Comparison of ENCODE assay signal across 10 cellular contexts in the genomic region with DNA sequence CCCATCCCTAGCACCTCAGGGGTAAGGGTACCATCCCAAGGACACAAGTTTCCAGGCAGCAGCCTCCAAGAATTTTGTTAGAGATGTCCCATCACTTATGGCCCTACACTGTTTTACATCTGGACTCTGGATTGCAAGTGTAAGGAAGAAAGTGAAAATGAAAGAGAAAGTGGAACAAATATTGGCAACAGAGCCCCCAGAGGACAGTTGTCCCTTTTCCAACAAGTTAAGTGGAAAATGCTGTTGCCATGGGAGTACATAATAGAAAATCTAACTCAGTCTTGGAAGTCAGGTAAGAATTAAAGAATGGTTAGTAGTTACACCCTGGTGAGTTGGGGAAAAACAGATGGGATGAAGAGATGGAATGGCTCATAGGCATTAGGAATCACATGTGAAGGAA. TPM values are rescaled to one million over a fixed set of nuclear protein-coding genes. Genes with fewer than 3 reads are reported as not detected.
DNase-seq lines count a peak whose midpoint lies in the region; ATAC-seq, FAIRE-seq and TF ChIP-seq lines count a peak whose summit lies in the region.
"Had no signal": no experiment of that assay in that cellular context is flagged by ENCODE, and none has a peak within 500 bp of the region (broad histone marks: within the 10 kb centered on the region; RNA-seq: fewer than 3 reads in every experiment).

No MANE protein-coding gene starts in this region.

- peak overlapping the region; percentile 75; the same call in 1 of the 2 replicates for H4K5ac ChIP-seq in IMR-90 (ENCODE audit: low read depth, low read length)

- dilution Hi-C loops in IMR-90 (cut with HindIII; ENCODE audit: low sequenced_read_pairs, unreplicated experiment) = no loop called here

- no peak overlapping the region for H3K14ac ChIP-seq in IMR-90 (replicated peaks; ENCODE audit: low read depth, low read length)

- H4K91ac ChIP-seq in IMR-90 (ENCODE audit: insufficient read depth, low read depth, low read length) = no peak overlapping the region

- H2BK20ac ChIP-seq in IMR-90 (ENCODE audit: low read depth, low read length) = no peak overlapping the region

- H3K27me3 Mint-ChIP-seq in activated CD4-positive, alpha-beta memory T cell treated with anti-CD3 and anti-CD28 coated beads, Interleukin-2, amount 10 ng/mL, durations not matched to agents 7 days and 5 days = no peaks in the 10 kb centered on the region
- no peaks in the 10 kb centered on the region for H3K27me3 Mint-ChIP-seq in activated CD4-positive, alpha-beta memory T cell treated with anti-CD3 and anti-CD28 coated beads for 36 hours
- no peaks in the 10 kb centered on the region for H3K27me3 Mint-ChIP-seq in central memory CD8-positive, alpha-beta T cell
- H3K27me3 Mint-ChIP-seq: activated naive CD4-positive, alpha-beta T cell treated with anti-CD3 and anti-CD28 coated beads, Interleukin-2, amount 50 U/mL, for 24 hours; IgD-negative memory B cell had no signal

- H3K4me3 ChIP-seq in IMR-90 (ENCODE audit: insufficient read depth, low read depth, low read length) (no peak overlapping the region), small intestine (ENCODE audit: low read depth in 1 of 2, low read length in 2 of 2) (no peak overlapping the region), BE2C (ENCODE audit: low read depth, low read length) (no peak overlapping the region)

- peaks cover 29% of the 10 kb centered on the region for H3K36me3 Mint-ChIP-seq in activated CD4-positive, alpha-beta memory T cell treated with anti-CD3 and anti-CD28 coated beads, Interleukin-2, amount 10 ng/mL, durations not matched to agents 7 days and 5 days (ENCODE audit: low read depth)
- peaks cover 46% of the 10 kb centered on the region for H3K36me3 Mint-ChIP-seq in activated CD4-positive, alpha-beta memory T cell treated with anti-CD3 and anti-CD28 coated beads for 36 hours
- H3K36me3 Mint-ChIP-seq in central memory CD8-positive, alpha-beta T cell (ENCODE audit: insufficient read depth) = peaks cover 44% of the 10 kb centered on the region

- ATAC-seq in IMR-90 (ENCODE audit: low read depth) (peak; percentile 54), esophagus mucosa (no peak)
- no peak for ATAC-seq in central memory CD8-positive, alpha-beta T cell (replicated peaks; ENCODE audit: extremely low read depth, poor library complexity, severe bottlenecking)

- no peak overlapping the region for H2BK120ac ChIP-seq in IMR-90 (ENCODE audit: low read depth, low read length)

- no peaks in the 10 kb centered on the region for H4K20me1 ChIP-seq in IMR-90 (ENCODE audit: insufficient read depth, low read length)

- H3K4me1 Mint-ChIP-seq in activated CD4-positive, alpha-beta memory T cell treated with anti-CD3 and anti-CD28 coated beads, Interleukin-2, amount 10 ng/mL, durations not matched to agents 7 days and 5 days = peaks cover 17% of the 10 kb centered on the region
- peaks cover 9% of the 10 kb centered on the region for H3K4me1 Mint-ChIP-seq in activated CD4-positive, alpha-beta memory T cell treated with anti-CD3 and anti-CD28 coated beads for 36 hours (ENCODE audit: low read depth)
- peaks cover 8% of the 10 kb centered on the region for H3K4me1 Mint-ChIP-seq in central memory CD8-positive, alpha-beta T cell

- H3K4me3 Mint-ChIP-seq in activated CD4-positive, alpha-beta memory T cell treated with anti-CD3 and anti-CD28 coated beads, Interleukin-2, amount 10 ng/mL, durations not matched to agents 7 days and 5 days = peak overlapping the region; percentile 26
- H3K4me3 Mint-ChIP-seq in activated CD4-positive, alpha-beta memory T cell treated with anti-CD3 and anti-CD28 coated beads for 36 hours = no peak overlapping the region
- peak overlapping the region; percentile 36 for H3K4me3 Mint-ChIP-seq in central memory CD8-positive, alpha-beta T cell
- H3K4me3 Mint-ChIP-seq: activated naive CD4-positive, alpha-beta T cell treated with anti-CD3 and anti-CD28 coated beads, Interleukin-2, amount 50 U/mL, for 24 hours; IgD-negative memory B cell had no signal

- no peak overlapping the region for H2AK5ac ChIP-seq in IMR-90 (ENCODE audit: low read depth, low read length)

- no peak overlapping the region for H2AFZ ChIP-seq in IMR-90 (replicated peaks; ENCODE audit: low read length, poor library complexity)

- POLR2A ChIA-PET in activated CD4-positive, alpha-beta memory T cell treated with anti-CD3 and anti-CD28 coated beads, Interleukin-2, amount 10 ng/mL, durations not matched to agents 7 days and 5 days (lab: Charles Lee) = interaction anchor here (1.3 kb wide), 1 partner anchor 50 kb away, joined by 3 read pairs; no protein-coding TSS in a partner anchor
- POLR2A ChIA-PET in activated CD4-positive, alpha-beta memory T cell treated with anti-CD3 and anti-CD28 coated beads for 36 hours (lab: Charles Lee) = no interaction called here
- POLR2A ChIA-PET in IMR-90 (lab: Charles Lee; ENCODE audit: unreplicated experiment) = no interaction called here

- no peak overlapping the region for H2AK9ac ChIP-seq in IMR-90 (replicated peaks; ENCODE audit: low read depth, low read length, poor library complexity)

- peaks cover 2% of the 10 kb centered on the region; the same call in 1 of the 2 replicates for H3K4me1 ChIP-seq in IMR-90 (ENCODE audit: control insufficient read depth, insufficient read depth, low read length)
- H3K4me1 ChIP-seq in small intestine (ENCODE audit: control insufficient read depth in 2 of 2, insufficient read depth in 1 of 2, low read depth in 1 of 2, low read length in 1 of 2) = peaks cover 0 to 2% of the 10 kb centered on the region in 2 donors
- H3K4me1 ChIP-seq in BE2C = no peaks in the 10 kb centered on the region

- H3K36me3 ChIP-seq in IMR-90 (ENCODE audit: control insufficient read depth, insufficient read depth, low read length) (peaks cover 7% of the 10 kb centered on the region; the same call in 1 of the 2 replicates), small intestine (ENCODE audit: control insufficient read depth in 2 of 2, insufficient read depth in 2 of 2, low read length in 2 of 2) (peaks cover 0 to 7% of the 10 kb centered on the region in 2 donors), BE2C (no peaks in the 10 kb centered on the region)

- H3K27ac ChIP-seq in IMR-90 (ENCODE audit: insufficient read depth, low read length) = no peak overlapping the region
- no peak overlapping the region for H3K27ac ChIP-seq in small intestine (ENCODE audit: low read depth in 1 of 2, low read length in 1 of 2)

- no peaks in the 10 kb centered on the region; the same call in 1 of the 2 replicates for H3K9me1 ChIP-seq in IMR-90 (ENCODE audit: insufficient read depth, low read length)

- no peak overlapping the region for H3K9ac ChIP-seq in IMR-90 (ENCODE audit: low read depth, low read length)

- TF ChIP-seq RAD21 in IMR-90 (IDR thresholded peaks at IDR 0.05; ENCODE audit: low read length) = no peak

- BruUV-seq in IMR-90 (replicated peaks; lab: Mats Ljungman, UMichigan) = no TSS peak

- DNase-seq in activated CD4-positive, alpha-beta memory T cell treated with anti-CD3 and anti-CD28 coated beads, Interleukin-2, amount 10 ng/mL, durations not matched to agents 7 days and 5 days = no peak
- DNase-seq in activated CD4-positive, alpha-beta memory T cell treated with anti-CD3 and anti-CD28 coated beads for 36 hours = no peak
- DNase-seq in IMR-90 (peak; percentile 17), small intestine (peak; percentile 49), BE2C (no peak)
- DNase-seq in central memory CD8-positive, alpha-beta T cell (ENCODE audit: low spot score in 2 of 2) = no peak
- no peak for DNase-seq in stimulated activated CD8-positive, alpha-beta memory T cell treated with anti-CD3 and anti-CD28 coated beads, Interleukin-4, amount 100 ng/mL, for 48 hours

- CTCF ChIA-PET in activated CD4-positive, alpha-beta memory T cell treated with anti-CD3 and anti-CD28 coated beads, Interleukin-2, amount 10 ng/mL, durations not matched to agents 7 days and 5 days (lab: Charles Lee) = no interaction called here
- CTCF ChIA-PET in activated CD4-positive, alpha-beta memory T cell treated with anti-CD3 and anti-CD28 coated beads for 36 hours (lab: Charles Lee) = interaction anchor here (1.3 kb wide), 1 partner anchor 50 kb away, joined by 3 read pairs; a partner anchor contains a TSS
- CTCF ChIA-PET in IMR-90 (lab: Yijun Ruan, JAX) = interaction anchor here (1.2 kb wide), 1 partner anchor 15 kb away, joined by 3 read pairs; no protein-coding TSS in a partner anchor

- TF ChIP-seq CTCF in IMR-90 (conservative IDR thresholded peaks at IDR 0.05; ENCODE audit: low read depth, low read length) (no peak), BE2C (IDR thresholded peaks at IDR 0.05; ENCODE audit: low read depth, low read length) (no peak)

- no peak overlapping the region for H2BK15ac ChIP-seq in IMR-90 (ENCODE audit: low read depth, low read length)

- no peaks in the 10 kb centered on the region for H3K79me1 ChIP-seq in IMR-90 (ENCODE audit: low read depth in 1 of 2, low read length in 2 of 2)

- H3K27ac Mint-ChIP-seq in activated CD4-positive, alpha-beta memory T cell treated with anti-CD3 and anti-CD28 coated beads, Interleukin-2, amount 10 ng/mL, durations not matched to agents 7 days and 5 days = peak overlapping the region; percentile 47
- H3K27ac Mint-ChIP-seq in activated CD4-positive, alpha-beta memory T cell treated with anti-CD3 and anti-CD28 coated beads for 36 hours = no peak overlapping the region
- peak overlapping the region; percentile 85 for H3K27ac Mint-ChIP-seq in central memory CD8-positive, alpha-beta T cell (ENCODE audit: low read depth)
- H3K27ac Mint-ChIP-seq: activated naive CD4-positive, alpha-beta T cell treated with anti-CD3 and anti-CD28 coated beads, Interleukin-2, amount 50 U/mL, for 24 hours; IgD-negative memory B cell had no signal

- H3K18ac ChIP-seq in IMR-90 (ENCODE audit: low read depth, low read length) = no peak overlapping the region

- no peak overlapping the region for H3K56ac ChIP-seq in IMR-90 (ENCODE audit: extremely low read depth, insufficient read depth, low read length)

- H4K8ac ChIP-seq in IMR-90 (ENCODE audit: low read depth in 2 of 2, low read length in 2 of 2) = no peak overlapping the region

- H3K9me3 Mint-ChIP-seq in activated CD4-positive, alpha-beta memory T cell treated with anti-CD3 and anti-CD28 coated beads, Interleukin-2, amount 10 ng/mL, durations not matched to agents 7 days and 5 days = no peaks in the 10 kb centered on the region
- no peaks in the 10 kb centered on the region for H3K9me3 Mint-ChIP-seq in activated CD4-positive, alpha-beta memory T cell treated with anti-CD3 and anti-CD28 coated beads for 36 hours
- no peaks in the 10 kb centered on the region for H3K9me3 Mint-ChIP-seq in central memory CD8-positive, alpha-beta T cell
- H3K9me3 Mint-ChIP-seq: activated naive CD4-positive, alpha-beta T cell treated with anti-CD3 and anti-CD28 coated beads, Interleukin-2, amount 50 U/mL, for 24 hours; IgD-negative memory B cell had no signal

- in situ Hi-C loops in IMR-90 (cut with MboI; ENCODE audit: low sequenced_read_pairs) = no loop called here

- peak overlapping the region; percentile 87 for H3K4me2 ChIP-seq in IMR-90 (ENCODE audit: low read depth, low read length)

- TF ChIP-seq POLR2A in IMR-90 (IDR thresholded peaks at IDR 0.05; ENCODE audit: low read depth, low read length) = no peak

- H3K9me3 ChIP-seq in IMR-90 (ENCODE audit: control insufficient read depth, insufficient read depth, low read length) (no peaks in the 10 kb centered on the region), small intestine (ENCODE audit: control insufficient read depth, low read depth) (no peaks in the 10 kb centered on the region), BE2C (no peaks in the 10 kb centered on the region)

- H3K27me3 ChIP-seq in IMR-90 (ENCODE audit: control insufficient read depth, insufficient read depth, low read length) (no peaks in the 10 kb centered on the region), small intestine (ENCODE audit: control insufficient read depth in 2 of 2, insufficient read depth in 2 of 2, low read length in 2 of 2) (no peaks in the 10 kb centered on the region), BE2C (no peaks in the 10 kb centered on the region)

- no peak for FAIRE-seq in small intestine (lab: Jason Lieb, UNC)

- intact Hi-C loops in activated CD4-positive, alpha-beta memory T cell treated with anti-CD3 and anti-CD28 coated beads for 36 hours (cut with micrococcal nuclease) = no loop called here
- intact Hi-C loops in IMR-90 (cut with micrococcal nuclease) = no loop called here

- no peak overlapping the region for H3K23ac ChIP-seq in IMR-90 (ENCODE audit: low read depth, low read length)

- H2BK5ac ChIP-seq in IMR-90 (ENCODE audit: low read depth, low read length, poor library complexity, severe bottlenecking) = no peak overlapping the region

- no peak overlapping the region for H3K4ac ChIP-seq in IMR-90 (ENCODE audit: low read depth, low read length)

RNA-seq across cellular contexts. Expression of a gene that starts 50.6 kb away (rescaled TPM):
- total RNA-seq in activated CD4-positive, alpha-beta memory T cell treated with anti-CD3 and anti-CD28 coated beads, Interleukin-2, amount 10 ng/mL, durations not matched to agents 7 days and 5 days = 10 to 100 TPM; 16.5 to 17.1 TPM
- 10 to 100 TPM; 20.0 to 21.3 TPM for total RNA-seq in activated CD4-positive, alpha-beta memory T cell treated with anti-CD3 and anti-CD28 coated beads for 36 hours
- total RNA-seq in IMR-90 (2012; rRNA removed) (17.2 and 23.1 TPM in 2 replicates), esophagus mucosa (4.8 TPM)
- polyA plus RNA-seq in IMR-90 (2012; rRNA removed) (6.7 and 8.0 TPM in 2 replicates), small intestine (1 to 10 TPM; 3.2 to 4.1 (median 3.6) TPM)
- polyA plus RNA-seq in IMR-90 (2012; cell fraction: cytosol; rRNA removed) = 1.2 and 1.4 TPM in 2 replicates
- polyA plus RNA-seq in IMR-90 (2012; cell fraction: nucleus; rRNA removed; ENCODE audit: low replicate concordance) = 3.6 and 21.4 TPM in 2 replicates
- polyA plus RNA-seq in BE2C (2012; ENCODE audit: insufficient read depth, insufficient read length, low read depth) = 5.7 TPM

Comparison
In these comparisons a context has a peak if more than half of its experiments do, and no peak if none do; other contexts are left out.
1. DNase-seq: peak in IMR-90 (single experiment) and small intestine (single experiment); none in activated CD4-positive, alpha-beta memory T cell treated with anti-CD3 and anti-CD28 coated beads, Interleukin-2, amount 10 ng/mL, durations not matched to agents 7 days and 5 days (single experiment), activated CD4-positive, alpha-beta memory T cell treated with anti-CD3 and anti-CD28 coated beads for 36 hours (single experiment), central memory CD8-positive, alpha-beta T cell (0 of 2), stimulated activated CD8-positive, alpha-beta memory T cell treated with anti-CD3 and anti-CD28 coated beads, Interleukin-4, amount 100 ng/mL, for 48 hours (single experiment) and BE2C (single experiment).